ENCODE assay signal across 1 cellular context in the genomic region with DNA sequence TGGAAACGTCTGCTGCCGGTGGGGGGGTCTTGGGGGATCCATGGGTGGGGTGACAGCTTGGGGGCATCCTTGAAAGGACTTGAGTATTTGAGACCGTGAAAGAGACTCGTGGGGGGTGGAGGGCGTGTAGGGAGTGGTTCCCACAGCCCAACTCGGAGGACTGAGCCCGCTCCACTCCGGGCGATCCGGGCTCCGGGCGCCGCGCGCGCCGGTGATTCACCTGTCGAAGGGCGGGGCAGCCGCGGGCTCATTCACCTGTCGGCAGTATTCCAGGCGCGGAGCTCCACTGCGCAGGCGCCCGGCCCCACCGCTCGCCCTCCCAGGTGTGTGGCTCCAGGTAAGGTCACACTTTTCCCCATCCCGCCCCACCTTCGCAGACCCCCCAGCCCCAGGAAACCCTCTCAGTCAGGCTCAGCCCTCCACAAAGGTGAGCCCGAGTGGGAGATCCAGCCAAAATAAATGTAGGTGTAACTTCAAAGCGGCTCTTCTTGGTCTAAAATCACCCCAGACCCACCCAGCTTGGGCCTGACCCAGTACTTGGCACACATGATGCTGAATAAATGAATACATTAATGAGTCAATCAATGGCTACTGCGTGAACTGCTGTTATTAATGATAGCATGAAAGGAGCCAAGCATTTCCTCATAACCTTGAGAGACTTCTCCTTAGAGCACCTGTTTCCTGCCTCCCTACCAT.
TF ChIP-seq lines count a peak whose summit lies in the region.

No MANE protein-coding gene starts in this region.

TF ChIP-seq in HCT116, 20 proteins besides CTCF, POLR2A, EP300 and RAD21 (continued from another document):
- TF ChIP-seq, protein P1, sequence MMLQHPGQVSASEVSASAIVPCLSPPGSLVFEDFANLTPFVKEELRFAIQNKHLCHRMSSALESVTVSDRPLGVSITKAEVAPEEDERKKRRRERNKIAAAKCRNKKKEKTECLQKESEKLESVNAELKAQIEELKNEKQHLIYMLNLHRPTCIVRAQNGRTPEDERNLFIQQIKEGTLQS (IDR thresholded peaks at IDR 0.05) = no peak
- TF ChIP-seq, protein P2, sequence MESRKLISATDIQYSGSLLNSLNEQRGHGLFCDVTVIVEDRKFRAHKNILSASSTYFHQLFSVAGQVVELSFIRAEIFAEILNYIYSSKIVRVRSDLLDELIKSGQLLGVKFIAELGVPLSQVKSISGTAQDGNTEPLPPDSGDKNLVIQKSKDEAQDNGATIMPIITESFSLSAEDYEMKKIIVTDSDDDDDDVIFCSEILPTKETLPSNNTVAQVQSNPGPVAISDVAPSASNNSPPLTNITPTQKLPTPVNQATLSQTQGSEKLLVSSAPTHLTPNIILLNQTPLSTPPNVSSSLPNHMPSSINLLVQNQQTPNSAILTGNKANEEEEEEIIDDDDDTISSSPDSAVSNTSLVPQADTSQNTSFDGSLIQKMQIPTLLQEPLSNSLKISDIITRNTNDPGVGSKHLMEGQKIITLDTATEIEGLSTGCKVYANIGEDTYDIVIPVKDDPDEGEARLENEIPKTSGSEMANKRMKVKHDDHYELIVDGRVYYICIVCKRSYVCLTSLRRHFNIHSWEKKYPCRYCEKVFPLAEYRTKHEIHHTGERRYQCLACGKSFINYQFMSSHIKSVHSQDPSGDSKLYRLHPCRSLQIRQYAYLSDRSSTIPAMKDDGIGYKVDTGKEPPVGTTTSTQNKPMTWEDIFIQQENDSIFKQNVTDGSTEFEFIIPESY (IDR thresholded peaks at IDR 0.05; ENCODE audit: extremely low read depth, insufficient replicate concordance, low read length) = no peak
- TF ChIP-seq, protein P3, sequence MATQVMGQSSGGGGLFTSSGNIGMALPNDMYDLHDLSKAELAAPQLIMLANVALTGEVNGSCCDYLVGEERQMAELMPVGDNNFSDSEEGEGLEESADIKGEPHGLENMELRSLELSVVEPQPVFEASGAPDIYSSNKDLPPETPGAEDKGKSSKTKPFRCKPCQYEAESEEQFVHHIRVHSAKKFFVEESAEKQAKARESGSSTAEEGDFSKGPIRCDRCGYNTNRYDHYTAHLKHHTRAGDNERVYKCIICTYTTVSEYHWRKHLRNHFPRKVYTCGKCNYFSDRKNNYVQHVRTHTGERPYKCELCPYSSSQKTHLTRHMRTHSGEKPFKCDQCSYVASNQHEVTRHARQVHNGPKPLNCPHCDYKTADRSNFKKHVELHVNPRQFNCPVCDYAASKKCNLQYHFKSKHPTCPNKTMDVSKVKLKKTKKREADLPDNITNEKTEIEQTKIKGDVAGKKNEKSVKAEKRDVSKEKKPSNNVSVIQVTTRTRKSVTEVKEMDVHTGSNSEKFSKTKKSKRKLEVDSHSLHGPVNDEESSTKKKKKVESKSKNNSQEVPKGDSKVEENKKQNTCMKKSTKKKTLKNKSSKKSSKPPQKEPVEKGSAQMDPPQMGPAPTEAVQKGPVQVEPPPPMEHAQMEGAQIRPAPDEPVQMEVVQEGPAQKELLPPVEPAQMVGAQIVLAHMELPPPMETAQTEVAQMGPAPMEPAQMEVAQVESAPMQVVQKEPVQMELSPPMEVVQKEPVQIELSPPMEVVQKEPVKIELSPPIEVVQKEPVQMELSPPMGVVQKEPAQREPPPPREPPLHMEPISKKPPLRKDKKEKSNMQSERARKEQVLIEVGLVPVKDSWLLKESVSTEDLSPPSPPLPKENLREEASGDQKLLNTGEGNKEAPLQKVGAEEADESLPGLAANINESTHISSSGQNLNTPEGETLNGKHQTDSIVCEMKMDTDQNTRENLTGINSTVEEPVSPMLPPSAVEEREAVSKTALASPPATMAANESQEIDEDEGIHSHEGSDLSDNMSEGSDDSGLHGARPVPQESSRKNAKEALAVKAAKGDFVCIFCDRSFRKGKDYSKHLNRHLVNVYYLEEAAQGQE (IDR thresholded peaks at IDR 0.05; ENCODE audit: low read depth) = no peak
- TF ChIP-seq FOSL1 (IDR thresholded peaks at IDR 0.05; ENCODE audit: low read depth) = no peak; the same call in 1 of the 2 replicates
- TF ChIP-seq JUND (IDR thresholded peaks at IDR 0.05) = peak; percentile 81
- peak; percentile 86 for TF ChIP-seq SP1 (IDR thresholded peaks at IDR 0.05; ENCODE audit: low read depth)
- TF ChIP-seq ZFX (IDR thresholded peaks at IDR 0.05) = no peak
